In the genomic region with DNA sequence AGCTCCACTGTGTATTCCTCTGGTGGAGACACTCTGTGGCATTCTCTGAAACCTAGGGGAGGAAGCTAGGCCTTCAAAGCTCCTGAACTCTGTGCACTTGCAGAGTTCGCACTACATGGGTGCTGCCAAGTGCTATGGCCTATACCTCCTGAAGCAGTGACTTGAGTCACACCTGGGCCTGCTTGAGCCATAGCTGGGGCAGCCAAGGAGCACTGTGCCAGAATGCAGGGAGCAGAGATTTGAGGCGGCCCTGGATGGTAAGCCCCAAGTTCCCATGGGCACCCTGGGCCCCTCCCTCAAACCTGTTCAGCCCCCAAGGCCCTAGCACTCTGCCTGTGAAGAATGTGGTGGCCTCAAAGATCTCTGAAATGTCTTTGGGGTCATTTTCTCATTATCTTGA, we compare ENCODE assay signal across 24 cellular contexts.
"Had no signal": no experiment of that assay in that cellular context is flagged by ENCODE, and none has a peak within 500 bp of the region (broad histone marks: within the 10 kb centered on the region; RNA-seq: fewer than 3 reads in every experiment).

No MANE protein-coding gene starts in this region.

- H3K9me3 ChIP-seq: breast epithelium, colonic mucosa, esophagus squamous epithelium, gastrocnemius medialis, heart right ventricle, pancreas, psoas muscle, thoracic aorta had no signal

- H3K27ac Mint-ChIP-seq: activated naive CD4-positive, alpha-beta T cell treated with anti-CD3 and anti-CD28 coated beads, Interleukin-2, amount 50 U/mL, for 72 hours; activated T-helper 17 cell treated with anti-CD3 and anti-CD28 coated beads, Interleukin-2, amount 50 U/mL, for 72 hours; effector memory CD8-positive, alpha-beta T cell; memory B cell; naive B cell; neural progenitor cell; type B pancreatic cell; WTC11 had no signal

- DNase-seq: activated T-cell treated with anti-CD3 and anti-CD28 coated beads, Interleukin-2, amount 50 U/mL, for 1 hour; colonic mucosa; effector memory CD8-positive, alpha-beta T cell; esophagus squamous epithelium; gastrocnemius medialis; heart right ventricle; islet precursor cell; left cardiac atrium; naive B cell; psoas muscle; stimulated activated CD4-positive, alpha-beta T cell treated with anti-CD3 and anti-CD28 coated beads, Interleukin-1b, Interleukin-23, amount 100 ng/mL, for 48 hours; T-helper 1 cell had no signal

- H3K4me1 Mint-ChIP-seq: activated T-helper 17 cell treated with anti-CD3 and anti-CD28 coated beads, Interleukin-2, amount 50 U/mL, for 72 hours; central memory CD8-positive, alpha-beta T cell; naive B cell; neural progenitor cell; WTC11 had no signal

- H3K9me3 Mint-ChIP-seq: activated naive CD4-positive, alpha-beta T cell treated with anti-CD3 and anti-CD28 coated beads, Interleukin-2, amount 50 U/mL, for 72 hours; activated T-helper 17 cell treated with anti-CD3 and anti-CD28 coated beads, Interleukin-2, amount 50 U/mL, for 72 hours; central memory CD8-positive, alpha-beta T cell; effector memory CD8-positive, alpha-beta T cell; memory B cell; naive B cell; type B pancreatic cell; WTC11 had no signal

- H3K4me1 ChIP-seq: breast epithelium, colonic mucosa, esophagus squamous epithelium, gastrocnemius medialis, heart right ventricle, neural progenitor cell, pancreas, psoas muscle had no signal

- H3K36me3 ChIP-seq: breast epithelium, colonic mucosa, esophagus squamous epithelium, gastrocnemius medialis, heart right ventricle, neural progenitor cell, pancreas, thoracic aorta had no signal

- H3K27me3 ChIP-seq: breast epithelium, colonic mucosa, dorsolateral prefrontal cortex, esophagus squamous epithelium, gastrocnemius medialis, heart right ventricle, neural progenitor cell, pancreas had no signal

- H3K4me3 Mint-ChIP-seq: activated T-helper 17 cell treated with anti-CD3 and anti-CD28 coated beads, Interleukin-2, amount 50 U/mL, for 72 hours; central memory CD8-positive, alpha-beta T cell; effector memory CD8-positive, alpha-beta T cell; memory B cell; naive B cell; neural progenitor cell; type B pancreatic cell; WTC11 had no signal

- H3K27me3 Mint-ChIP-seq: activated T-helper 17 cell treated with anti-CD3 and anti-CD28 coated beads, Interleukin-2, amount 50 U/mL, for 72 hours; central memory CD8-positive, alpha-beta T cell; effector memory CD8-positive, alpha-beta T cell; memory B cell; naive B cell had no signal

- H3K4me3 ChIP-seq: breast epithelium, colonic mucosa, dorsolateral prefrontal cortex, esophagus squamous epithelium, gastrocnemius medialis, heart right ventricle, neural progenitor cell, pancreas, psoas muscle, skin epidermis, thoracic aorta had no signal

- ATAC-seq: activated T-helper 17 cell treated with anti-CD3 and anti-CD28 coated beads, Interleukin-2, amount 50 U/mL, for 72 hours; effector memory CD8-positive, alpha-beta T cell; gastrocnemius medialis; heart right ventricle; left cardiac atrium; WTC11 had no signal

- H3K27ac ChIP-seq: breast epithelium, colonic mucosa, dorsolateral prefrontal cortex, esophagus squamous epithelium, gastrocnemius medialis, heart right ventricle, neural progenitor cell, pancreas, psoas muscle, skin epidermis had no signal

- H3K36me3 Mint-ChIP-seq: activated naive CD4-positive, alpha-beta T cell treated with anti-CD3 and anti-CD28 coated beads, Interleukin-2, amount 50 U/mL, for 72 hours; memory B cell; naive B cell; neural progenitor cell; type B pancreatic cell; WTC11 had no signal
